Comparison of ENCODE assay signal across 15 cellular contexts in the genomic region with DNA sequence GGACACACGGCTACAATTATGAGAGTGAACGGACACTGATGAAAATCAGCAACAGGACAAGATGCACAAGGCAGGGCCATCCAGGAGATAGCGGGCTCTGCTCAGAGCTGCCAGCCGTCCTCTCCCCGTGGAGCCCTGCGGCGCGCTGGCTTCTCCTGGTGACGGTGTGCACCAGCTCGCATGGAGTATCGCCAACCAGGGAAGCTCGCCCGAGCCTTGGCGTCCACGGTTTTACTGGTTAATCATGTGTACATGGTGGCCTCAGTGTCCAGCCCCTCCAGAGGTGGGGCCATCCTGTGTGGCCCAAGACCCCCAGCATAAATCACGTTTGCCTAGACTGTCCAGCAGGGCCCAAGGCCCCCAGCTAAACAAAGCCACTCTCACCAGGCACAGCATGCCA.
"Had no signal": no experiment of that assay in that cellular context is flagged by ENCODE, and none has a peak within 500 bp of the region (broad histone marks: within the 10 kb centered on the region; RNA-seq: fewer than 3 reads in every experiment).

No MANE protein-coding gene starts in this region.

- H3K27me3 ChIP-seq: dorsolateral prefrontal cortex had no signal

- H3K4me3 Mint-ChIP-seq: activated CD4-positive, alpha-beta T cell treated with anti-CD3 and anti-CD28 coated beads for 36 hours; activated CD8-positive, alpha-beta T cell treated with anti-CD3 and anti-CD28 coated beads for 36 hours; activated naive CD8-positive, alpha-beta T cell; naive thymus-derived CD8-positive, alpha-beta T cell; stimulated activated naive CD8-positive, alpha-beta T cell treated with anti-CD3 and anti-CD28 coated beads, Interleukin-15, Interleukin-2, amounts not matched to agents 100 ng/mL and 50 ng/mL, for 24 hours; T-cell had no signal

- H3K36me3 Mint-ChIP-seq: activated naive CD8-positive, alpha-beta T cell had no signal

- H3K4me1 Mint-ChIP-seq: activated CD4-positive, alpha-beta T cell treated with anti-CD3 and anti-CD28 coated beads for 36 hours; naive thymus-derived CD8-positive, alpha-beta T cell; T-cell had no signal

- ATAC-seq: activated CD4-positive, alpha-beta T cell treated with anti-CD3 and anti-CD28 coated beads for 36 hours; activated CD8-positive, alpha-beta T cell treated with anti-CD3 and anti-CD28 coated beads for 36 hours; naive thymus-derived CD8-positive, alpha-beta T cell; T-cell had no signal

- DNase-seq: activated CD4-positive, alpha-beta T cell treated with anti-CD3 and anti-CD28 coated beads for 36 hours; activated CD8-positive, alpha-beta memory T cell treated with anti-CD3 and anti-CD28 coated beads, Interleukin-2, amount 50 U/mL, for 48 hours; activated CD8-positive, alpha-beta T cell treated with anti-CD3 and anti-CD28 coated beads for 36 hours; amygdala; cerebellar nuclear complex; naive thymus-derived CD8-positive, alpha-beta T cell; stimulated activated CD4-positive, alpha-beta T cell treated with anti-CD3 and anti-CD28 coated beads, Interleukin-2, amount 100 ng/mL, for 48 hours; T-cell had no signal

- H3K4me3 ChIP-seq: dorsolateral prefrontal cortex, esophagus muscularis mucosa had no signal

- H3K27ac ChIP-seq: dorsolateral prefrontal cortex, esophagus muscularis mucosa, VCaP had no signal

- H3K27ac Mint-ChIP-seq: activated CD4-positive, alpha-beta T cell treated with anti-CD3 and anti-CD28 coated beads for 36 hours; activated CD8-positive, alpha-beta T cell treated with anti-CD3 and anti-CD28 coated beads for 36 hours; activated naive CD8-positive, alpha-beta T cell; activated T-helper 2 cell treated with anti-CD3 and anti-CD28 coated beads, Interferon-gamma antibody, Interleukin-2, Interleukin-4, amounts not matched to agents 10 μg/mL and 5 μg/mL and 100 μg/mL, durations not matched to agents 14 hours and 24 hours and 36 hours; progenitor cell of endocrine pancreas; stimulated activated naive CD8-positive, alpha-beta T cell treated with anti-CD3 and anti-CD28 coated beads, Interleukin-15, Interleukin-2, amounts not matched to agents 100 ng/mL and 50 ng/mL, for 24 hours; T-cell had no signal

- H3K9me3 ChIP-seq: esophagus muscularis mucosa had no signal

- H3K9me3 Mint-ChIP-seq: activated CD8-positive, alpha-beta T cell treated with anti-CD3 and anti-CD28 coated beads for 36 hours; activated T-helper 2 cell treated with anti-CD3 and anti-CD28 coated beads, Interferon-gamma antibody, Interleukin-2, Interleukin-4, amounts not matched to agents 10 μg/mL and 5 μg/mL and 100 μg/mL, durations not matched to agents 14 hours and 24 hours and 36 hours; naive thymus-derived CD8-positive, alpha-beta T cell; stimulated activated naive CD8-positive, alpha-beta T cell treated with anti-CD3 and anti-CD28 coated beads, Interleukin-15, Interleukin-2, amounts not matched to agents 100 ng/mL and 50 ng/mL, for 24 hours; T-cell had no signal

- H3K27me3 Mint-ChIP-seq: activated CD4-positive, alpha-beta T cell treated with anti-CD3 and anti-CD28 coated beads for 36 hours; activated CD8-positive, alpha-beta T cell treated with anti-CD3 and anti-CD28 coated beads for 36 hours; activated naive CD8-positive, alpha-beta T cell; naive thymus-derived CD8-positive, alpha-beta T cell; stimulated activated naive CD8-positive, alpha-beta T cell treated with anti-CD3 and anti-CD28 coated beads, Interleukin-15, Interleukin-2, amounts not matched to agents 100 ng/mL and 50 ng/mL, for 24 hours had no signal
